Comparison of ENCODE assay signal across 10 cellular contexts in the genomic region with DNA sequence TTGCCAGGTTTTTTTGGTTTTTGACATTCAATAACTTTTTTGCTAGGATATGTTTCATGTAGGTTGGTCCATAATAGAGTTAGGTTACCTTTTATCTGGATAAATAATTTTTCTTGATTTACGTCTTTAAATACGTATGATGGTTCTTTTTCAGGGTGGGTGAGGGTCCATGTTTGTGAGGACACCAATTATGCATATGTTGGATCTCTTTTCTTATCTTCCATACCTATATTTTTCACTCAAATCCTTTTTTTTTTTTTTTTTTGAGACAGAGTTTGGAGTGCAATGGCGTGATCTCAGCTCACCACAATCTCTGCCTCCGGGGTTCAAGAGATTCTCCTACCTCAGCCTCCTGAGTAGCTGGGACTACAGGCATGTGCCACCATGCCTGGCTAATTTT.
"Had no signal": no experiment of that assay in that cellular context is flagged by ENCODE, and none has a peak within 500 bp of the region (broad histone marks: within the 10 kb centered on the region; RNA-seq: fewer than 3 reads in every experiment).

No MANE protein-coding gene starts in this region.

- ATAC-seq: GM23338, HepG2 had no signal

- H2AFZ ChIP-seq: GM23338 had no signal

- FAIRE-seq: H1, H54, HepG2, HTR-8/SVneo had no signal

- H3K4me3 ChIP-seq: GM23338 had no signal

- H3K4me2 ChIP-seq: GM23338 had no signal

- DNase-seq: H9, HCEC 1CT, HFFc6, Kasumi-1, KG1 had no signal
